ENCODE assay signal across 11 cellular contexts in the genomic region with DNA sequence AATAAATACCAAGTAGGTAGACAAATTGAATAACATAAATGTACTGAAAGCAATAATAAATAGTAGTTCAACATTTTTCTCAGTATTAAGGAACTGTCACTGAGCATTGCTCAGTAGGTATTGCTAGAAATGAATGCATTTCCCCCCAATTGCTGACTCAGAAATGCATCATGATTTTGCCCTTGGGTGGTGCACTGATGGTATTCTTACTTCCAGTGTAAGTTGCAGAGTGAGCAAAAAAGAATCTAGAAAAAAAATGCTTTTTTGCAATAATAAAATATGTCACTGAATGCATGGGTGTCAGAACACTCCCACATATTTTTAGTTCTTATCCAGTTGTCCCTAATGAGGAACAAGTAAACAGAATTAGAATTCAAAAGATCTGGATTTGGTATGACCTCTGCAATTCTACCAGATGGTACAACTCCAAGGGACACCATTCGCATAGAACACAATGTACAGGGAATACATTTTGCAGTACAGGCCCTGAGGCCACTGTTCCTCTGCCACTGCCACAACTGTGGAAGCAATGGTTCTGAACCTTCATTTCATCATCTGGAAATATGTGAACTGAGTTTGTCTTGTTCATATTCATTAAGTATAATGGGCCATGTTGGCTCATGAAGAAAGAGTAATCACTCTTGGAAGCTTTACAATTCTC.
A peak's percentile ranks its signal among the peaks of the same experiment; 100 is the strongest.
DNase-seq lines count a peak whose midpoint lies in the region; ATAC-seq, FAIRE-seq and TF ChIP-seq lines count a peak whose summit lies in the region.
"Had no signal": no experiment of that assay in that cellular context is flagged by ENCODE, and none has a peak within 500 bp of the region (broad histone marks: within the 10 kb centered on the region; RNA-seq: fewer than 3 reads in every experiment).

No MANE protein-coding gene starts in this region.

- H3K27ac Mint-ChIP-seq in CD8-positive, alpha-beta memory T cell, result no peak overlapping the region

- TF ChIP-seq POLR2A in H54 (IDR thresholded peaks at IDR 0.05; ENCODE audit: low read depth, low read length), result no peak

- POLR2A ChIA-PET in CD8-positive, alpha-beta memory T cell (lab: Charles Lee), result no interaction called here

- FAIRE-seq in H54 (lab: Jason Lieb, UNC), result peak; percentile 90

- CTCF ChIA-PET in CD8-positive, alpha-beta memory T cell (lab: Charles Lee), result no interaction called here

- no peaks in the 10 kb centered on the region for H3K27me3 ChIP-seq in foreskin keratinocyte
- no peaks in the 10 kb centered on the region for H3K27me3 ChIP-seq in CD8-positive, alpha-beta memory T cell (ENCODE audit: insufficient read depth, low read length, poor library complexity, severe bottlenecking)
- H3K27me3 ChIP-seq: testis had no signal

- H3K36me3 ChIP-seq in CD8-positive, alpha-beta memory T cell (ENCODE audit: insufficient read depth, low read length), result no peaks in the 10 kb centered on the region

- H3K27ac ChIP-seq in foreskin keratinocyte, result no peak overlapping the region
- H3K27ac ChIP-seq in CD8-positive, alpha-beta memory T cell (ENCODE audit: low read depth, low read length), result no peak overlapping the region
- H3K27ac ChIP-seq: testis had no signal

- no peaks in the 10 kb centered on the region for H3K9me3 Mint-ChIP-seq in CD8-positive, alpha-beta memory T cell
- H3K9me3 Mint-ChIP-seq: central memory CD8-positive, alpha-beta T cell had no signal

- H3K4me3 Mint-ChIP-seq in CD8-positive, alpha-beta memory T cell, result no peak overlapping the region
- H3K4me3 Mint-ChIP-seq: central memory CD8-positive, alpha-beta T cell had no signal

- peak; percentile 99 for ATAC-seq in foreskin keratinocyte
- ATAC-seq in GM18867 (IDR thresholded peaks at IDR 0.05; ENCODE audit: unreplicated experiment), result no peak

- H3K4me1 Mint-ChIP-seq in CD8-positive, alpha-beta memory T cell, result no peaks in the 10 kb centered on the region
- H3K4me1 Mint-ChIP-seq: central memory CD8-positive, alpha-beta T cell had no signal

- peak; percentile 77 for DNase-seq in CD1c-positive myeloid dendritic cell (ENCODE audit: extremely low spot score)
- DNase-seq in H54 (ENCODE audit: insufficient read length, low spot score), result no peak
- DNase-seq in activated naive CD4-positive, alpha-beta T cell treated with anti-CD3 and anti-CD28 coated beads, Interleukin-2, amount 50 U/mL, for 16 hours, result peak; percentile 15
- peak; percentile 61 to 84 for DNase-seq in foreskin keratinocyte
- DNase-seq in hypothalamus (lab: John Stamatoyannopoulos, UW), result no peak
- no peak for DNase-seq in CD8-positive, alpha-beta memory T cell
- DNase-seq: COR-L47, NCI-H446 treated with DMSO at 0.1 percent for 48 hours, testis had no signal

- no peaks in the 10 kb centered on the region for H3K36me3 Mint-ChIP-seq in CD8-positive, alpha-beta memory T cell

- TF ChIP-seq CTCF in foreskin keratinocyte (conservative IDR thresholded peaks at IDR 0.05), result no peak

- no peak overlapping the region for H3K4me3 ChIP-seq in CD8-positive, alpha-beta memory T cell (ENCODE audit: low read length)
- H3K4me3 ChIP-seq: testis had no signal

- peaks cover 29% of the 10 kb centered on the region for H3K4me1 ChIP-seq in foreskin keratinocyte
- no peaks in the 10 kb centered on the region for H3K4me1 ChIP-seq in CD8-positive, alpha-beta memory T cell (ENCODE audit: insufficient read depth, low read length)
- H3K4me1 ChIP-seq: testis had no signal

- H3K9me3 ChIP-seq in CD8-positive, alpha-beta memory T cell (ENCODE audit: low read length), result no peaks in the 10 kb centered on the region
- H3K9me3 ChIP-seq: testis had no signal

- H3K27me3 Mint-ChIP-seq in CD8-positive, alpha-beta memory T cell, result peaks cover 0 to 3% of the 10 kb centered on the region in 2 donors
- H3K27me3 Mint-ChIP-seq: central memory CD8-positive, alpha-beta T cell had no signal

Comparison
In these comparisons a context has a peak if more than half of its experiments do, and no peak if none do; other contexts are left out.
1. DNase-seq: peak in CD1c-positive myeloid dendritic cell (single experiment), activated naive CD4-positive, alpha-beta T cell treated with anti-CD3 and anti-CD28 coated beads, Interleukin-2, amount 50 U/mL, for 16 hours (single experiment) and foreskin keratinocyte (2 of 2); none in H54 (single experiment), hypothalamus (0 of 51) and CD8-positive, alpha-beta memory T cell (0 of 5).